9 cellular contexts compared by ENCODE assay signal in genomic region chr11:48064306-48064705, GRCh38.
DNase-seq lines count a peak whose midpoint lies in the region; ATAC-seq and TF ChIP-seq lines count a peak whose summit lies in the region.
"Had no signal": no experiment of that assay in that cellular context is flagged by ENCODE, and none has a peak within 500 bp of the region (broad histone marks: within the 10 kb centered on the region; RNA-seq: fewer than 3 reads in every experiment).

No MANE protein-coding gene starts in this region.

- H3K27me3 ChIP-seq in layer of hippocampus (ENCODE audit: control insufficient read depth, insufficient read depth, low read length) (no peaks in the 10 kb centered on the region), stomach smooth muscle (ENCODE audit: control insufficient read depth in 1 of 2, insufficient read depth in 2 of 2, low read length in 2 of 2) (no peaks in the 10 kb centered on the region)

- H3K9ac ChIP-seq in stomach smooth muscle (ENCODE audit: low read length in 2 of 2): peak overlapping the region; percentile 6 to 31

- peak overlapping the region; percentile 56 for H3K27ac ChIP-seq in layer of hippocampus (ENCODE audit: low read depth, low read length)
- H3K27ac ChIP-seq in stomach smooth muscle (ENCODE audit: low read length): peak overlapping the region; percentile 49

- no peaks in the 10 kb centered on the region for H3K36me3 ChIP-seq in stomach smooth muscle (ENCODE audit: control insufficient read depth in 2 of 2, insufficient read depth in 2 of 2, low read length in 2 of 2)

- TF ChIP-seq CTCF in HFF-Myc (IDR thresholded peaks at IDR 0.05; ENCODE audit: low read depth, low read length, missing control alignments): no peak

- H3K9me3 ChIP-seq in stomach smooth muscle (ENCODE audit: control insufficient read depth in 2 of 2, low read length in 2 of 2): no peaks in the 10 kb centered on the region

- 0 out of 2 replicates have a peak overlapping the region, but pooled peaks have one; percentile 10 for H3K4me3 ChIP-seq in HFF-Myc (replicated peaks; ENCODE audit: low read depth, low read length)
- H3K4me3 ChIP-seq in stomach smooth muscle (ENCODE audit: low read length in 2 of 2): peak overlapping the region in 1 of 2 donors; percentile 47

- H3K4me1 ChIP-seq in stomach smooth muscle (ENCODE audit: control insufficient read depth, insufficient read depth, low read length): peaks cover 17% of the 10 kb centered on the region

- no peak for DNase-seq in HFF-Myc (ENCODE audit: extremely low read depth, low read depth)
- DNase-seq in astrocyte of the hippocampus (ENCODE audit: low read depth, low spot score): peak; percentile 85
- no peak for DNase-seq in GOT3 (lab: John Stamatoyannopoulos, UW)
- no peak for DNase-seq in iPS-NIHi11 (ENCODE audit: low spot score)
- DNase-seq in NCI-H1930 (lab: John Stamatoyannopoulos, UW): no peak
- DNase-seq: activated naive CD4-positive, alpha-beta T cell treated with anti-CD3 and anti-CD28 coated beads for 36 hours had no signal

- no peak for ATAC-seq in GM21723 (IDR thresholded peaks at IDR 0.05; ENCODE audit: unreplicated experiment)
